1 cellular context compared by ENCODE assay signal in the genomic region with DNA sequence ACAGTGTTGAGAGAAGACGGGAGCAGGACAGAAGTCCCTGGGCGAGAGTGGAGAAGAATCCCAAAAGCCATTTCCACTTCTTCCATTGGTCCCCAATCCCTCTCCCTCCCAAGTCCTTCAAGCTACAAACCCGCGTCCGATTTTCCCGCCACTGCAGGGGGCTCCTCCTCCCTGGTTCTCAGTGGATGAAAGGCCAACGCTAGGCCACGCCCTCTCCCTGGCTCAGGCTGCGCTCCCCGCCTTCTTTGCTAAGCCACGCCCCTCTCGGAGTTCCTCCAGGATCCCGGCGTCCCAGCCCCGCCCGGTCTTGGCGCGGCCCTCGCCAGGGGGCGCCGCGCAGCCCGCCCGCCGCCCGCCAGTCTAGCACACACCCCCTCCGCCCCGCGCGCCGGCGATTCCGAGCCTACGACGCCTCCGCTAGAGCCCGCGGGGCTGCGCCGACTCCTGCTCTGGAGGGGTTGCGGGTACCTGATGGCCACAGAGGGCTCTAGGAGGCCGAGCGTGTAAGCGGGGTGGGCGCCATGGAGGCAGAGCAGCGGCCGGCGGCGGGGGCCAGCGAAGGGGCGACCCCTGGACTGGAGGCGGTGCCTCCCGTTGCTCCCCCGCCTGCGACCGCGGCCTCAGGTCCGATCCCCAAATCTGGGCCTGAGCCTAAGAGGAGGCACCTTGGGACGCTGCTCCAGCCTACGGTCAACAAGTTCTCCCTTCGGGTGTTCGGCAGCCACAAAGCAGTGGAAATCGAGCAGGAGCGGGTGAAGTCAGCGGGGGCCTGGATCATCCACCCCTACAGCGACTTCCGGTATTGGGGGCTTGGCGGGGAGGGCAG.
TF ChIP-seq lines count a peak whose summit lies in the region.

A gene (plus strand): TSS at position 394 of the 826 bp plus-strand sequence. CDS start 128 bp downstream, at position 522.

TF ChIP-seq in K562, 482 proteins besides CTCF, POLR2A, EP300 and RAD21 (continued from another document and continues in another):
- TF ChIP-seq, protein P1, sequence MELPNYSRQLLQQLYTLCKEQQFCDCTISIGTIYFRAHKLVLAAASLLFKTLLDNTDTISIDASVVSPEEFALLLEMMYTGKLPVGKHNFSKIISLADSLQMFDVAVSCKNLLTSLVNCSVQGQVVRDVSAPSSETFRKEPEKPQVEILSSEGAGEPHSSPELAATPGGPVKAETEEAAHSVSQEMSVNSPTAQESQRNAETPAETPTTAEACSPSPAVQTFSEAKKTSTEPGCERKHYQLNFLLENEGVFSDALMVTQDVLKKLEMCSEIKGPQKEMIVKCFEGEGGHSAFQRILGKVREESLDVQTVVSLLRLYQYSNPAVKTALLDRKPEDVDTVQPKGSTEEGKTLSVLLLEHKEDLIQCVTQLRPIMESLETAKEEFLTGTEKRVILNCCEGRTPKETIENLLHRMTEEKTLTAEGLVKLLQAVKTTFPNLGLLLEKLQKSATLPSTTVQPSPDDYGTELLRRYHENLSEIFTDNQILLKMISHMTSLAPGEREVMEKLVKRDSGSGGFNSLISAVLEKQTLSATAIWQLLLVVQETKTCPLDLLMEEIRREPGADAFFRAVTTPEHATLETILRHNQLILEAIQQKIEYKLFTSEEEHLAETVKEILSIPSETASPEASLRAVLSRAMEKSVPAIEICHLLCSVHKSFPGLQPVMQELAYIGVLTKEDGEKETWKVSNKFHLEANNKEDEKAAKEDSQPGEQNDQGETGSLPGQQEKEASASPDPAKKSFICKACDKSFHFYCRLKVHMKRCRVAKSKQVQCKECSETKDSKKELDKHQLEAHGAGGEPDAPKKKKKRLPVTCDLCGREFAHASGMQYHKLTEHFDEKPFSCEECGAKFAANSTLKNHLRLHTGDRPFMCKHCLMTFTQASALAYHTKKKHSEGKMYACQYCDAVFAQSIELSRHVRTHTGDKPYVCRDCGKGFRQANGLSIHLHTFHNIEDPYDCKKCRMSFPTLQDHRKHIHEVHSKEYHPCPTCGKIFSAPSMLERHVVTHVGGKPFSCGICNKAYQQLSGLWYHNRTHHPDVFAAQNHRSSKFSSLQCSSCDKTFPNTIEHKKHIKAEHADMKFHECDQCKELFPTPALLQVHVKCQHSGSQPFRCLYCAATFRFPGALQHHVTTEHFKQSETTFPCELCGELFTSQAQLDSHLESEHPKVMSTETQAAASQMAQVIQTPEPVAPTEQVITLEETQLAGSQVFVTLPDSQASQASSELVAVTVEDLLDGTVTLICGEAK (IDR thresholded peaks at IDR 0.05) = 0 out of 2 replicates have a peak, but pooled peaks have one; percentile 13
- TF ChIP-seq, protein P1 (CRISPR knock-in tag; IDR thresholded peaks at IDR 0.05) = no peak
- TF ChIP-seq, protein P2, sequence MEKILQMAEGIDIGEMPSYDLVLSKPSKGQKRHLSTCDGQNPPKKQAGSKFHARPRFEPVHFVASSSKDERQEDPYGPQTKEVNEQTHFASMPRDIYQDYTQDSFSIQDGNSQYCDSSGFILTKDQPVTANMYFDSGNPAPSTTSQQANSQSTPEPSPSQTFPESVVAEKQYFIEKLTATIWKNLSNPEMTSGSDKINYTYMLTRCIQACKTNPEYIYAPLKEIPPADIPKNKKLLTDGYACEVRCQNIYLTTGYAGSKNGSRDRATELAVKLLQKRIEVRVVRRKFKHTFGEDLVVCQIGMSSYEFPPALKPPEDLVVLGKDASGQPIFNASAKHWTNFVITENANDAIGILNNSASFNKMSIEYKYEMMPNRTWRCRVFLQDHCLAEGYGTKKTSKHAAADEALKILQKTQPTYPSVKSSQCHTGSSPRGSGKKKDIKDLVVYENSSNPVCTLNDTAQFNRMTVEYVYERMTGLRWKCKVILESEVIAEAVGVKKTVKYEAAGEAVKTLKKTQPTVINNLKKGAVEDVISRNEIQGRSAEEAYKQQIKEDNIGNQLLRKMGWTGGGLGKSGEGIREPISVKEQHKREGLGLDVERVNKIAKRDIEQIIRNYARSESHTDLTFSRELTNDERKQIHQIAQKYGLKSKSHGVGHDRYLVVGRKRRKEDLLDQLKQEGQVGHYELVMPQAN (IDR thresholded peaks at IDR 0.05; ENCODE audit: borderline replicate concordance) = peak; percentile 65
- TF ChIP-seq KLF13 (tag; IDR thresholded peaks at IDR 0.05; ENCODE audit: borderline replicate concordance, low read depth) (peak; percentile 96), YY1 (IDR thresholded peaks at IDR 0.05; ENCODE audit: borderline replicate concordance in 1 of 3, control insufficient read depth in 1 of 3, extremely low read depth in 1 of 3, insufficient read depth in 3 of 3, insufficient read length in 1 of 3, insufficient replicate concordance in 2 of 3, low read depth in 1 of 3, low read length in 2 of 3) (peak in 1 of 3 experiments; percentile 40), SMAD4 (CRISPR knock-in tag; conservative IDR thresholded peaks at IDR 0.05) (peak; percentile 90), CCNT2 (IDR thresholded peaks at IDR 0.05; ENCODE audit: borderline replicate concordance, extremely low read depth, insufficient read length, low read depth, low read length) (peak; percentile 81), PTRF (tag; IDR thresholded peaks at IDR 0.05) (no peak), SP1 (CRISPR knock-in tag; IDR thresholded peaks at IDR 0.05) (peak; percentile 72), ZNF24 (IDR thresholded peaks at IDR 0.05) (0 out of 2 replicates have a peak, but pooled peaks have one; percentile 33), MYC (IDR thresholded peaks at IDR 0.05; ENCODE audit: low read depth, low read length) (peak; percentile 75; the same call in 1 of the 2 replicates), MYC (CRISPR knock-in tag; IDR thresholded peaks at IDR 0.05; ENCODE audit: borderline replicate concordance, low read depth) (no peak), SRF (CRISPR knock-in tag; IDR thresholded peaks at IDR 0.05) (peak in 1 of 2 experiments; percentile 61; a peak in 1 of 4 replicates), ZNF766 (CRISPR knock-in tag; conservative IDR thresholded peaks at IDR 0.05) (no peak), RB1 (IDR thresholded peaks at IDR 0.05; ENCODE audit: low read depth) (peak; percentile 98), HDAC1 (IDR thresholded peaks at IDR 0.05) (peak in 1 of 2 experiments; percentile 62; a peak in 1 of 4 replicates), HDAC3 (IDR thresholded peaks at IDR 0.05; ENCODE audit: borderline replicate concordance, partially characterized antibody) (no peak), FIP1L1 (IDR thresholded peaks at IDR 0.05; ENCODE audit: low read depth, low read length, poor library complexity, severe bottlenecking) (peak; percentile 27), TGIF2 (CRISPR knock-in tag; IDR thresholded peaks at IDR 0.05) (0 out of 2 replicates have a peak, but pooled peaks have one; percentile 13), ZNF143 (CRISPR knock-in tag; IDR thresholded peaks at IDR 0.05) (no peak), ATF7 (IDR thresholded peaks at IDR 0.05) (peak; percentile 71; the same call in 1 of the 2 replicates), GATAD2B (IDR thresholded peaks at IDR 0.05; ENCODE audit: borderline replicate concordance) (peak; percentile 52; the same call in 1 of the 2 replicates), KLF1 (tag; IDR thresholded peaks at IDR 0.05) (0 out of 2 replicates have a peak, but pooled peaks have one; percentile 40), NRF1 (conservative IDR thresholded peaks at IDR 0.05 in 1 of 2, IDR thresholded peaks at IDR 0.05 in 1 of 2) (peak; percentile 78 to 80), ATF1 (CRISPR knock-in tag; IDR thresholded peaks at IDR 0.05) (no peak), ATF1 (tag; IDR thresholded peaks at IDR 0.05) (peak; percentile 54), L3MBTL2 (IDR thresholded peaks at IDR 0.05) (peak; percentile 95), XRCC3 (IDR thresholded peaks at IDR 0.05) (no peak), FOXP1 (CRISPR knock-in tag; IDR thresholded peaks at IDR 0.05) (0 out of 2 replicates have a peak, but pooled peaks have one; percentile 46), JUNB (CRISPR knock-in tag; conservative IDR thresholded peaks at IDR 0.05) (no peak)
- TF ChIP-seq, protein P3, sequence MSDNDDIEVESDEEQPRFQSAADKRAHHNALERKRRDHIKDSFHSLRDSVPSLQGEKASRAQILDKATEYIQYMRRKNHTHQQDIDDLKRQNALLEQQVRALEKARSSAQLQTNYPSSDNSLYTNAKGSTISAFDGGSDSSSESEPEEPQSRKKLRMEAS (CRISPR knock-in tag; IDR thresholded peaks at IDR 0.05) = peak; percentile 58
- TF ChIP-seq, protein P4, sequence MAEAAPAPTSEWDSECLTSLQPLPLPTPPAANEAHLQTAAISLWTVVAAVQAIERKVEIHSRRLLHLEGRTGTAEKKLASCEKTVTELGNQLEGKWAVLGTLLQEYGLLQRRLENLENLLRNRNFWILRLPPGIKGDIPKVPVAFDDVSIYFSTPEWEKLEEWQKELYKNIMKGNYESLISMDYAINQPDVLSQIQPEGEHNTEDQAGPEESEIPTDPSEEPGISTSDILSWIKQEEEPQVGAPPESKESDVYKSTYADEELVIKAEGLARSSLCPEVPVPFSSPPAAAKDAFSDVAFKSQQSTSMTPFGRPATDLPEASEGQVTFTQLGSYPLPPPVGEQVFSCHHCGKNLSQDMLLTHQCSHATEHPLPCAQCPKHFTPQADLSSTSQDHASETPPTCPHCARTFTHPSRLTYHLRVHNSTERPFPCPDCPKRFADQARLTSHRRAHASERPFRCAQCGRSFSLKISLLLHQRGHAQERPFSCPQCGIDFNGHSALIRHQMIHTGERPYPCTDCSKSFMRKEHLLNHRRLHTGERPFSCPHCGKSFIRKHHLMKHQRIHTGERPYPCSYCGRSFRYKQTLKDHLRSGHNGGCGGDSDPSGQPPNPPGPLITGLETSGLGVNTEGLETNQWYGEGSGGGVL (CRISPR knock-in tag; IDR thresholded peaks at IDR 0.05) = no peak
- TF ChIP-seq, protein P5, sequence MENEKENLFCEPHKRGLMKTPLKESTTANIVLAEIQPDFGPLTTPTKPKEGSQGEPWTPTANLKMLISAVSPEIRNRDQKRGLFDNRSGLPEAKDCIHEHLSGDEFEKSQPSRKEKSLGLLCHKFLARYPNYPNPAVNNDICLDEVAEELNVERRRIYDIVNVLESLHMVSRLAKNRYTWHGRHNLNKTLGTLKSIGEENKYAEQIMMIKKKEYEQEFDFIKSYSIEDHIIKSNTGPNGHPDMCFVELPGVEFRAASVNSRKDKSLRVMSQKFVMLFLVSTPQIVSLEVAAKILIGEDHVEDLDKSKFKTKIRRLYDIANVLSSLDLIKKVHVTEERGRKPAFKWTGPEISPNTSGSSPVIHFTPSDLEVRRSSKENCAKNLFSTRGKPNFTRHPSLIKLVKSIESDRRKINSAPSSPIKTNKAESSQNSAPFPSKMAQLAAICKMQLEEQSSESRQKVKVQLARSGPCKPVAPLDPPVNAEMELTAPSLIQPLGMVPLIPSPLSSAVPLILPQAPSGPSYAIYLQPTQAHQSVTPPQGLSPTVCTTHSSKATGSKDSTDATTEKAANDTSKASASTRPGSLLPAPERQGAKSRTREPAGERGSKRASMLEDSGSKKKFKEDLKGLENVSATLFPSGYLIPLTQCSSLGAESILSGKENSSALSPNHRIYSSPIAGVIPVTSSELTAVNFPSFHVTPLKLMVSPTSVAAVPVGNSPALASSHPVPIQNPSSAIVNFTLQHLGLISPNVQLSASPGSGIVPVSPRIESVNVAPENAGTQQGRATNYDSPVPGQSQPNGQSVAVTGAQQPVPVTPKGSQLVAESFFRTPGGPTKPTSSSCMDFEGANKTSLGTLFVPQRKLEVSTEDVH (IDR thresholded peaks at IDR 0.05; ENCODE audit: low read depth, partially characterized antibody) = peak; percentile 100
- TF ChIP-seq, protein P6, sequence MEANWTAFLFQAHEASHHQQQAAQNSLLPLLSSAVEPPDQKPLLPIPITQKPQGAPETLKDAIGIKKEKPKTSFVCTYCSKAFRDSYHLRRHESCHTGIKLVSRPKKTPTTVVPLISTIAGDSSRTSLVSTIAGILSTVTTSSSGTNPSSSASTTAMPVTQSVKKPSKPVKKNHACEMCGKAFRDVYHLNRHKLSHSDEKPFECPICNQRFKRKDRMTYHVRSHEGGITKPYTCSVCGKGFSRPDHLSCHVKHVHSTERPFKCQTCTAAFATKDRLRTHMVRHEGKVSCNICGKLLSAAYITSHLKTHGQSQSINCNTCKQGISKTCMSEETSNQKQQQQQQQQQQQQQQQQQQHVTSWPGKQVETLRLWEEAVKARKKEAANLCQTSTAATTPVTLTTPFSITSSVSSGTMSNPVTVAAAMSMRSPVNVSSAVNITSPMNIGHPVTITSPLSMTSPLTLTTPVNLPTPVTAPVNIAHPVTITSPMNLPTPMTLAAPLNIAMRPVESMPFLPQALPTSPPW (CRISPR knock-in tag; IDR thresholded peaks at IDR 0.05) = peak; percentile 93
- TF ChIP-seq, protein P7, sequence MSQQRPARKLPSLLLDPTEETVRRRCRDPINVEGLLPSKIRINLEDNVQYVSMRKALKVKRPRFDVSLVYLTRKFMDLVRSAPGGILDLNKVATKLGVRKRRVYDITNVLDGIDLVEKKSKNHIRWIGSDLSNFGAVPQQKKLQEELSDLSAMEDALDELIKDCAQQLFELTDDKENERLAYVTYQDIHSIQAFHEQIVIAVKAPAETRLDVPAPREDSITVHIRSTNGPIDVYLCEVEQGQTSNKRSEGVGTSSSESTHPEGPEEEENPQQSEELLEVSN (IDR thresholded peaks at IDR 0.05; ENCODE audit: borderline replicate concordance in 1 of 2, extremely low read depth in 1 of 2, insufficient read depth in 1 of 2, insufficient read length in 1 of 2, low read depth in 1 of 2, low read length in 1 of 2, poor library complexity in 1 of 2, severe bottlenecking in 1 of 2) = peak; percentile 94 to 97
